ENCODE assay signal across 15 cellular contexts in the genomic region with DNA sequence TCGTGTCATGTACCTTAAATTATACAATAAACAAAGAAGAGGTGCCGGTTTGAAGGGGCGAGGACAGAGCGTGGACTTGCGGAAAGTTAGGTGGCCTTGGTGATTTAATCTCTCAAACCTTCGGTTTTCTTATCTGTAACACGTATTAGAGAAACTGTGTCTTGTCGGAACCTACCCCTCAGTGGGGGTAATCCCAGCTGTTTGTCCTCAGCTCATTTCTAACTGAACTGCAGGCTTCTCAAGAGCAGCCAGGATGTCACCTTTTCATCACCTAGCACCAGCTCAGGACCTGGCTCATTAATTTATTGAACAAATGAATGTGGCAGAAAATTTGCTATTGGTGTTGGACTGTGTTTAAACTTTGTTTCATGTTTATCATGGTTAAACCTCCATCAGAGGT. TPM values are rescaled to one million over a fixed set of nuclear protein-coding genes. Genes with fewer than 3 reads are reported as not detected.
A peak's percentile ranks its signal among the peaks of the same experiment; 100 is the strongest.
DNase-seq lines count a peak whose midpoint lies in the region; TF ChIP-seq lines count a peak whose summit lies in the region.
"Had no signal": no experiment of that assay in that cellular context is flagged by ENCODE, and none has a peak within 500 bp of the region (broad histone marks: within the 10 kb centered on the region; RNA-seq: fewer than 3 reads in every experiment).

No MANE protein-coding gene starts in this region.

- H3K4me1 ChIP-seq in HEK293 (ENCODE audit: control insufficient read depth, insufficient read depth, low read length), result peaks cover 7% of the 10 kb centered on the region
- H3K4me1 ChIP-seq in endodermal cell (ENCODE audit: control insufficient read depth, insufficient read depth, low read length), result peaks cover 2% of the 10 kb centered on the region
- peaks cover 6 to 7% of the 10 kb centered on the region in 2 experiments for H3K4me1 ChIP-seq in trophoblast cell (ENCODE audit: control insufficient read depth in 1 of 2, insufficient read depth in 2 of 2, low read length in 2 of 2)
- no peaks in the 10 kb centered on the region for H3K4me1 ChIP-seq in Peyer's patch

- no peak overlapping the region for H3K4me2 ChIP-seq in trophoblast cell (ENCODE audit: low read length)

- H3K4me1 Mint-ChIP-seq in endodermal cell, result peaks cover 47% of the 10 kb centered on the region
- H3K4me1 Mint-ChIP-seq: B cell had no signal

- 68 to 83% methylated on average over 7 to 8 of the region's 8 CpGs for WGBS in endodermal cell (ENCODE audit: insufficient coverage in 1 of 2, insufficient read length in 1 of 2), 2 experiments
- no CpG with 5 or more reads among the region's 8 CpGs for WGBS in trophoblast cell (ENCODE audit: extremely low coverage, insufficient coverage, insufficient read length)

- H2BK120ac ChIP-seq in trophoblast cell (ENCODE audit: insufficient read depth, low read length, poor library complexity), result no peak overlapping the region

- H3K4me3 ChIP-seq in HEK293 (ENCODE audit: low read depth, low read length) (no peak overlapping the region), endodermal cell (ENCODE audit: low read length) (no peak overlapping the region), trophoblast cell (ENCODE audit: low read depth, low read length) (no peak overlapping the region), Peyer's patch (no peak overlapping the region)
- H3K4me3 ChIP-seq: BLaER1 treated with 17β-estradiol and CSF1 and Interleukin-3, amounts not matched to agents 10 nM and 100 nM; HAP-1 had no signal

- CTCF ChIA-PET in HEK293 (lab: Yijun Ruan, JAX) (no interaction called here), HEK293T (lab: Yijun Ruan, JAX) (no interaction called here)

- TF ChIP-seq CTCF in HEK293 (tag by site-specific recombination; IDR thresholded peaks at IDR 0.05), result no peak
- TF ChIP-seq CTCF in endodermal cell (conservative IDR thresholded peaks at IDR 0.05), result no peak
- no peak for TF ChIP-seq CTCF in Peyer's patch (IDR thresholded peaks at IDR 0.05)

- no peaks in the 10 kb centered on the region for H3K27me3 Mint-ChIP-seq in endodermal cell (ENCODE audit: insufficient read depth)

- POLR2A ChIA-PET in HEK293 (lab: Yijun Ruan, JAX) (interaction anchor here (1.0 kb wide), 1 partner anchor 9 kb away, joined by 3 read pairs; no protein-coding TSS in a partner anchor), HEK293T (lab: Yijun Ruan, JAX) (interaction anchor here (1.0 kb wide), 1 partner anchor 10 kb away, joined by 3 read pairs; no protein-coding TSS in a partner anchor)

- H3K14ac ChIP-seq in trophoblast cell (ENCODE audit: low read length), result no peak overlapping the region

- H2BK12ac ChIP-seq in trophoblast cell (ENCODE audit: low read length), result no peak overlapping the region

- H2AFZ ChIP-seq in trophoblast cell (ENCODE audit: insufficient read depth, low read length, poor library complexity), result no peak overlapping the region

- H3K27me3 ChIP-seq in endodermal cell (ENCODE audit: control insufficient read depth, insufficient read depth, low read length, poor library complexity, severe bottlenecking) (no peaks in the 10 kb centered on the region), trophoblast cell (ENCODE audit: insufficient read depth, low read length) (no peaks in the 10 kb centered on the region), Peyer's patch (no peaks in the 10 kb centered on the region)
- H3K27me3 ChIP-seq: BLaER1 treated with 17β-estradiol and CSF1 and Interleukin-3, amounts not matched to agents 10 nM and 100 nM had no signal

- H3K27ac Mint-ChIP-seq in endodermal cell, result peak overlapping the region; percentile 32
- H3K27ac Mint-ChIP-seq: B cell; CD8-positive, alpha-beta T cell; HFFc6 had no signal

- H3K18ac ChIP-seq in trophoblast cell (ENCODE audit: low read length), result no peak overlapping the region

- H3K9me3 ChIP-seq in HEK293 (ENCODE audit: control insufficient read depth, insufficient read depth, low read depth, low read length) (no peaks in the 10 kb centered on the region), endodermal cell (ENCODE audit: control insufficient read depth, low read length) (no peaks in the 10 kb centered on the region), trophoblast cell (ENCODE audit: insufficient read depth, low read depth, low read length) (no peaks in the 10 kb centered on the region), Peyer's patch (no peaks in the 10 kb centered on the region)
- H3K9me3 ChIP-seq: BLaER1 treated with 17β-estradiol and CSF1 and Interleukin-3, amounts not matched to agents 10 nM and 100 nM; HAP-1 had no signal

- H4K8ac ChIP-seq in trophoblast cell (ENCODE audit: low read depth, low read length), result no peak overlapping the region

- intact Hi-C loops in posterior cingulate gyrus (cut with DNase I), result no loop called here

- H3K36me3 ChIP-seq in HEK293 (ENCODE audit: control insufficient read depth in 2 of 2, insufficient read depth in 1 of 2, low read length in 2 of 2), result no peaks in the 10 kb centered on the region; a peak in 1 of 3 replicates
- no peaks in the 10 kb centered on the region for H3K36me3 ChIP-seq in endodermal cell (ENCODE audit: control insufficient read depth, insufficient read depth, low read length)
- peaks cover 0 to 4% of the 10 kb centered on the region in 2 experiments for H3K36me3 ChIP-seq in trophoblast cell (ENCODE audit: control insufficient read depth in 1 of 2, insufficient read depth in 2 of 2, low read length in 2 of 2)
- no peaks in the 10 kb centered on the region for H3K36me3 ChIP-seq in Peyer's patch

- H4K12ac ChIP-seq in trophoblast cell (ENCODE audit: low read depth, low read length), result no peak overlapping the region

- DNase-seq in endodermal cell, result no peak
- DNase-seq in trophoblast cell, result no peak
- no peak for DNase-seq in HEK293T (ENCODE audit: extremely low spot score)
- no peak for DNase-seq in Peyer's patch
- no peak for DNase-seq in posterior cingulate gyrus
- DNase-seq: Calu3; CD8-positive, alpha-beta T cell; DMS79 treated with DMSO at 0.1 percent for 48 hours; GF-D8; HFFc6; IMR-90 had no signal

- H3K79me2 ChIP-seq in trophoblast cell (ENCODE audit: control insufficient read depth, insufficient read depth, low read length, poor library complexity), result peaks cover 9% of the 10 kb centered on the region

- no peak overlapping the region for H3K4me3 Mint-ChIP-seq in endodermal cell
- H3K4me3 Mint-ChIP-seq: B cell; CD8-positive, alpha-beta T cell; HFFc6 had no signal

- peak overlapping the region; percentile 86 for H3K4ac ChIP-seq in trophoblast cell (ENCODE audit: low read depth, low read length)

- peaks cover 4% of the 10 kb centered on the region for H3K79me1 ChIP-seq in trophoblast cell (ENCODE audit: low read length)

- TF ChIP-seq POLR2A in Peyer's patch (IDR thresholded peaks at IDR 0.05), result no peak

- no peak overlapping the region for H3K23ac ChIP-seq in trophoblast cell (ENCODE audit: low read length)

- no peak overlapping the region for H2AK5ac ChIP-seq in trophoblast cell (ENCODE audit: low read length)

- no peak overlapping the region for H3K27ac ChIP-seq in HEK293 (ENCODE audit: extremely low read depth, low read depth, low read length)
- no peak overlapping the region for H3K27ac ChIP-seq in endodermal cell (ENCODE audit: low read depth, low read length)
- H3K27ac ChIP-seq in trophoblast cell (ENCODE audit: low read depth, low read length), result no peak overlapping the region
- no peak overlapping the region for H3K27ac ChIP-seq in Peyer's patch
- H3K27ac ChIP-seq: BLaER1 treated with 17β-estradiol and CSF1 and Interleukin-3, amounts not matched to agents 10 nM and 100 nM had no signal

- H4K91ac ChIP-seq in trophoblast cell (ENCODE audit: low read depth, low read length), result no peak overlapping the region

- H2BK5ac ChIP-seq in trophoblast cell (ENCODE audit: low read depth, low read length, poor library complexity), result no peak overlapping the region

- no peaks in the 10 kb centered on the region for H3K9me3 Mint-ChIP-seq in endodermal cell
- H3K9me3 Mint-ChIP-seq: CD8-positive, alpha-beta T cell; HFFc6 had no signal

- no peak overlapping the region for H3K9ac ChIP-seq in endodermal cell (ENCODE audit: extremely low read depth, low read length, poor library complexity, severe bottlenecking)
- no peak overlapping the region for H3K9ac ChIP-seq in trophoblast cell (ENCODE audit: low read length)
- H3K9ac ChIP-seq: BLaER1 treated with 17β-estradiol and CSF1 and Interleukin-3, amounts not matched to agents 10 nM and 100 nM had no signal

- H3K36me3 Mint-ChIP-seq in endodermal cell (ENCODE audit: low read depth), result peaks cover 8% of the 10 kb centered on the region
- H3K36me3 Mint-ChIP-seq: CD8-positive, alpha-beta T cell had no signal

TF ChIP-seq in HEK293, 187 proteins besides CTCF, POLR2A, EP300 and RAD21 (continues in another document):
- TF ChIP-seq, protein P1, sequence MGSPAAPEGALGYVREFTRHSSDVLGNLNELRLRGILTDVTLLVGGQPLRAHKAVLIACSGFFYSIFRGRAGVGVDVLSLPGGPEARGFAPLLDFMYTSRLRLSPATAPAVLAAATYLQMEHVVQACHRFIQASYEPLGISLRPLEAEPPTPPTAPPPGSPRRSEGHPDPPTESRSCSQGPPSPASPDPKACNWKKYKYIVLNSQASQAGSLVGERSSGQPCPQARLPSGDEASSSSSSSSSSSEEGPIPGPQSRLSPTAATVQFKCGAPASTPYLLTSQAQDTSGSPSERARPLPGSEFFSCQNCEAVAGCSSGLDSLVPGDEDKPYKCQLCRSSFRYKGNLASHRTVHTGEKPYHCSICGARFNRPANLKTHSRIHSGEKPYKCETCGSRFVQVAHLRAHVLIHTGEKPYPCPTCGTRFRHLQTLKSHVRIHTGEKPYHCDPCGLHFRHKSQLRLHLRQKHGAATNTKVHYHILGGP (tag by site-specific recombination; IDR thresholded peaks at IDR 0.05), result no peak

TF ChIP-seq in HEK293T, 16 proteins besides CTCF, POLR2A, EP300 and RAD21 (continues in another document):
- no peak for TF ChIP-seq BHLHE40 (IDR thresholded peaks at IDR 0.05; ENCODE audit: borderline replicate concordance)
- no peak for TF ChIP-seq TARDBP (IDR thresholded peaks at IDR 0.05)
- no peak for TF ChIP-seq CTBP1 (IDR thresholded peaks at IDR 0.05; ENCODE audit: borderline replicate concordance)
- TF ChIP-seq ELF4 (IDR thresholded peaks at IDR 0.05), result no peak
- no peak for TF ChIP-seq ZNF384 (IDR thresholded peaks at IDR 0.05)
- no peak for TF ChIP-seq L3MBTL2 (conservative IDR thresholded peaks at IDR 0.05)
- TF ChIP-seq HDGF (IDR thresholded peaks at IDR 0.05; ENCODE audit: borderline replicate concordance), result no peak
- TF ChIP-seq ARNT (IDR thresholded peaks at IDR 0.05), result no peak
- no peak for TF ChIP-seq SP1 (IDR thresholded peaks at IDR 0.05)
- TF ChIP-seq FOXA1 (IDR thresholded peaks at IDR 0.05), result no peak
- no peak for TF ChIP-seq NFRKB (IDR thresholded peaks at IDR 0.05)
- TF ChIP-seq FOXK2 (IDR thresholded peaks at IDR 0.05), result no peak

RNA-seq across cellular contexts. Expression of gene ITSN1, which starts 31.2 kb away (rescaled TPM):
- total RNA-seq in endodermal cell (100 to 1,000 TPM in 1 of 2 donors, 10 to 100 TPM in 1; 89.6 to 104 TPM), Peyer's patch (10 to 100 TPM; 41.0 to 56.9 (median 49.5) TPM)
- 65.1 TPM for polyA plus RNA-seq in endodermal cell (2013, experiment 1 of 2)
- 69.4 TPM for polyA plus RNA-seq in endodermal cell (2013, experiment 2 of 2)
- 121 and 122 TPM in 2 replicates for polyA plus RNA-seq in trophoblast cell (2013)

RNA-seq across cellular contexts. Expression of gene CRYZL1, which starts 31.9 kb away (rescaled TPM):
- 10 to 100 TPM; 33.8 to 51.0 TPM for total RNA-seq in endodermal cell
- 71.7 TPM for polyA plus RNA-seq in endodermal cell (2013, experiment 1 of 2)
- polyA plus RNA-seq in endodermal cell (2013, experiment 2 of 2), result 58.8 TPM
- polyA plus RNA-seq in trophoblast cell (2013), result 20.4 and 21.1 TPM in 2 replicates
- 100 to 1,000 TPM in 1 of 4 donors, 10 to 100 TPM in 3; 30.8 to 172 (median 48.5) TPM for total RNA-seq in Peyer's patch
